In genomic region chr18:54961016-54961423, GRCh38 we compare ENCODE assay signal across 27 cellular contexts. TPM values are rescaled to one million over a fixed set of nuclear protein-coding genes. Genes with fewer than 3 reads are reported as not detected.
DNase-seq lines count a peak whose midpoint lies in the region; ATAC-seq and TF ChIP-seq lines count a peak whose summit lies in the region.
"Had no signal": no experiment of that assay in that cellular context is flagged by ENCODE, and none has a peak within 500 bp of the region (broad histone marks: within the 10 kb centered on the region; RNA-seq: fewer than 3 reads in every experiment).

No MANE protein-coding gene starts in this region.

- no peaks in the 10 kb centered on the region for H3K36me3 Mint-ChIP-seq in activated T-cell treated with anti-CD3 and anti-CD28 coated beads, Interleukin-2, amount 50 U/mL, for 4 hours (ENCODE audit: insufficient read depth)
- H3K36me3 Mint-ChIP-seq: activated naive CD8-positive, alpha-beta T cell treated with anti-CD3 and anti-CD28 coated beads, Interleukin-2, amount 10 ng/mL, durations not matched to agents 7 days and 5 days; type B pancreatic cell had no signal

- H3K4me3 ChIP-seq in Loucy (ENCODE audit: low read length, poor library complexity, severe bottlenecking) = no peak overlapping the region
- no peak overlapping the region for H3K4me3 ChIP-seq in choroid plexus epithelial cell (ENCODE audit: low read depth, low read length)
- no peak overlapping the region for H3K4me3 ChIP-seq in mesodermal cell (ENCODE audit: extremely low read depth, insufficient read depth, low read length, poor library complexity, severe bottlenecking)
- no peak overlapping the region for H3K4me3 ChIP-seq in HAP-1
- H3K4me3 ChIP-seq: body of pancreas, heart left ventricle, sigmoid colon had no signal

- H3K9ac ChIP-seq in Loucy (ENCODE audit: low read depth, low read length, poor library complexity, severe bottlenecking) = no peak overlapping the region

- no peak overlapping the region for H3K4me2 ChIP-seq in Loucy (ENCODE audit: low read depth, low read length, poor library complexity, severe bottlenecking)

- DNase-seq in AG09319 (ENCODE audit: extremely low read depth, low read depth) (peak; percentile 29), choroid plexus epithelial cell (ENCODE audit: low read depth) (peak; percentile 76), HAP-1 (ENCODE audit: low spot score in 2 of 2) (no peak), posterior cingulate gyrus (no peak)
- no peak for DNase-seq in activated T-cell treated with anti-CD3 and anti-CD28 coated beads, Interleukin-2, amount 50 U/mL, for 4 hours
- DNase-seq: activated CD4-positive, alpha-beta T cell treated with anti-CD3 and anti-CD28 coated beads, Interleukin-2, amount 10 ng/mL, durations not matched to agents 7 days and 5 days; activated naive CD8-positive, alpha-beta T cell treated with anti-CD3 and anti-CD28 coated beads, Interleukin-2, amount 10 ng/mL, durations not matched to agents 7 days and 5 days; body of pancreas; effector memory CD4-positive, alpha-beta T cell; heart left ventricle; Kasumi-1; midbrain; NCI-H1105 treated with DMSO at 0.1 percent for 48 hours; NCI-H2081; NCI-H345; NCI-H82; sigmoid colon; WERI-Rb-1 had no signal

- H3K27me3 ChIP-seq in Loucy (ENCODE audit: insufficient read depth, low read length, poor library complexity, severe bottlenecking) = no peaks in the 10 kb centered on the region
- H3K27me3 ChIP-seq in HAP-1 (ENCODE audit: low read depth) = no peaks in the 10 kb centered on the region
- H3K27me3 ChIP-seq: body of pancreas had no signal

- no peak overlapping the region for H3K4me3 Mint-ChIP-seq in activated T-cell treated with anti-CD3 and anti-CD28 coated beads, Interleukin-2, amount 50 U/mL, for 4 hours
- H3K4me3 Mint-ChIP-seq: activated CD4-positive, alpha-beta T cell treated with anti-CD3 and anti-CD28 coated beads, Interleukin-2, amount 10 ng/mL, durations not matched to agents 7 days and 5 days; activated naive CD8-positive, alpha-beta T cell treated with anti-CD3 and anti-CD28 coated beads, Interleukin-2, amount 10 ng/mL, durations not matched to agents 7 days and 5 days; neural crest cell; T-helper 1 cell treated with Interleukin-12 subunit alpha and Interleukin-12 subunit beta and Interleukin-4 antibody, amounts not matched to agents 30 μg/mL and 1 μg/mL, for 36 hours; type B pancreatic cell had no signal

- TF ChIP-seq CTCF in AG09319 (IDR thresholded peaks at IDR 0.05; ENCODE audit: low read depth, low read length) (no peak), Loucy (conservative IDR thresholded peaks at IDR 0.05; ENCODE audit: low read length) (no peak), choroid plexus epithelial cell (conservative IDR thresholded peaks at IDR 0.05; ENCODE audit: low read depth, low read length) (no peak)

- peak overlapping the region; percentile 38 for H3K27ac ChIP-seq in mesodermal cell (ENCODE audit: low read depth, low read length, severe bottlenecking)
- H3K27ac ChIP-seq: body of pancreas, heart left ventricle, sigmoid colon, WERI-Rb-1 had no signal

- no peak for ATAC-seq in activated T-cell treated with anti-CD3 and anti-CD28 coated beads, Interleukin-2, amount 50 U/mL, for 4 hours
- no peak for ATAC-seq in GM18517 (IDR thresholded peaks at IDR 0.05; ENCODE audit: unreplicated experiment)
- ATAC-seq: body of pancreas, heart left ventricle, left lobe of liver, Panc1 had no signal

- no CpG with 5 or more reads among the region's 2 CpGs for WGBS in mesodermal cell (ENCODE audit: insufficient coverage in 2 of 2), 2 experiments

- 0 out of 2 replicates have a peak overlapping the region, but pooled peaks have one; percentile 8 for H2AFZ ChIP-seq in Loucy (ENCODE audit: low read length)

- in situ Hi-C loops in HAP-1 (cut with MboI; ENCODE audit: low sequenced_read_pairs) = no loop called here

- H3K9me3 ChIP-seq in Loucy (ENCODE audit: insufficient read depth, low read depth, low read length) (no peaks in the 10 kb centered on the region), mesodermal cell (ENCODE audit: control insufficient read depth, low read length) (no peaks in the 10 kb centered on the region), HAP-1 (no peaks in the 10 kb centered on the region)
- H3K9me3 ChIP-seq: body of pancreas, heart left ventricle, sigmoid colon had no signal

- H3K27me3 Mint-ChIP-seq in activated T-cell treated with anti-CD3 and anti-CD28 coated beads, Interleukin-2, amount 50 U/mL, for 4 hours (ENCODE audit: low read depth) = peaks cover 34% of the 10 kb centered on the region

- H3K4me1 Mint-ChIP-seq in activated T-cell treated with anti-CD3 and anti-CD28 coated beads, Interleukin-2, amount 50 U/mL, for 4 hours (ENCODE audit: low read depth) = no peaks in the 10 kb centered on the region
- H3K4me1 Mint-ChIP-seq: neural crest cell had no signal

- no peaks in the 10 kb centered on the region for H3K36me3 ChIP-seq in Loucy (ENCODE audit: insufficient read depth, low read length)
- H3K36me3 ChIP-seq in mesodermal cell (ENCODE audit: control insufficient read depth, insufficient read depth, low read length) = no peaks in the 10 kb centered on the region
- no peaks in the 10 kb centered on the region for H3K36me3 ChIP-seq in HAP-1 (replicated peaks)
- H3K36me3 ChIP-seq: heart left ventricle, sigmoid colon, WERI-Rb-1 had no signal

- H3K9me3 Mint-ChIP-seq in activated T-cell treated with anti-CD3 and anti-CD28 coated beads, Interleukin-2, amount 50 U/mL, for 4 hours = no peaks in the 10 kb centered on the region
- H3K9me3 Mint-ChIP-seq: activated CD4-positive, alpha-beta T cell treated with anti-CD3 and anti-CD28 coated beads, Interleukin-2, amount 10 ng/mL, durations not matched to agents 7 days and 5 days; activated naive CD8-positive, alpha-beta T cell treated with anti-CD3 and anti-CD28 coated beads, Interleukin-2, amount 10 ng/mL, durations not matched to agents 7 days and 5 days; neural crest cell had no signal

- H4K20me1 ChIP-seq in Loucy (ENCODE audit: insufficient read depth, low read length, poor library complexity, severe bottlenecking) = no peaks in the 10 kb centered on the region

- H3F3A ChIP-seq in Loucy (ENCODE audit: low read depth) = no peaks in the 10 kb centered on the region

- H3K4me1 ChIP-seq in Loucy (ENCODE audit: insufficient read depth, low read length, poor library complexity, severe bottlenecking) = no peaks in the 10 kb centered on the region
- peaks cover 7% of the 10 kb centered on the region for H3K4me1 ChIP-seq in mesodermal cell (ENCODE audit: control insufficient read depth, insufficient read depth, low read length, poor library complexity, severe bottlenecking)
- H3K4me1 ChIP-seq in HAP-1 = peaks cover 8% of the 10 kb centered on the region; the same call in 1 of the 2 replicates

- H3K9me2 ChIP-seq in Loucy (replicated peaks; ENCODE audit: low read depth, low read length) = no peaks in the 10 kb centered on the region

- intact Hi-C loops in posterior cingulate gyrus (cut with DNase I) = no loop called here

- H3K79me2 ChIP-seq in Loucy (ENCODE audit: insufficient read depth, low read length) = no peaks in the 10 kb centered on the region

RNA-seq across cellular contexts. Expression of gene CCDC68, which starts 1.8 kb away (rescaled TPM):
- polyA plus RNA-seq in mesodermal cell (2013, experiment 1 of 2) = 9.1 TPM
- 14.4 TPM for polyA plus RNA-seq in mesodermal cell (2013, experiment 2 of 2)
- total RNA-seq in activated T-cell treated with anti-CD3 and anti-CD28 coated beads, Interleukin-2, amount 50 U/mL, for 4 hours = not detected
- total RNA-seq: activated naive CD8-positive, alpha-beta T cell treated with anti-CD3 and anti-CD28 coated beads, Interleukin-2, amount 10 ng/mL, durations not matched to agents 7 days and 5 days; neural crest cell; SK-MEL-5 had no signal

Comparison
In these comparisons a context has a peak if more than half of its experiments do, and no peak if none do; other contexts are left out.
1. DNase-seq: peak in AG09319 (single experiment) and choroid plexus epithelial cell (single experiment); none in HAP-1 (0 of 2), posterior cingulate gyrus (0 of 10) and activated T-cell treated with anti-CD3 and anti-CD28 coated beads, Interleukin-2, amount 50 U/mL, for 4 hours (single experiment).